10 cellular contexts compared by ENCODE assay signal in the genomic region with DNA sequence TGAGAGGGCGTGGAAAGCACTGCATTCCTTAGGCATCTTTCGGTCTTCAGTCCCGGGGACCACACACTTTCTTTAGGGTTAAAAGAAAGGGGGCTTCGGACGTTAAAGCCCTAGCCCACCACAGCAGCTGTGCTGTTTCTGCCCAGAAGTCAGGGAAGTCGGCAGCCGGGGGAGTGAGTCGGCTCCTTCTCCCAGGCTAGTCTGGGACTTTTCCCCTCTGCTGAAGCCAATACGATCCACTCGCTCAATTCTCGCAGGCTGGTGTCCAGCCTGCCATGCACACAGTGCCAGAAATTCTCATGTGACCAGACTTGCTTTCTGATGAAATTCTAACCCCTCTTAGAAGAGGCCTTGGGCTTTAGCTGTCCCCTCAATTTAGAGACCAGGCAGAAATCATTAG.
A peak's percentile ranks its signal among the peaks of the same experiment; 100 is the strongest.
DNase-seq lines count a peak whose midpoint lies in the region; ATAC-seq lines count a peak whose summit lies in the region.
"Had no signal": no experiment of that assay in that cellular context is flagged by ENCODE, and none has a peak within 500 bp of the region (broad histone marks: within the 10 kb centered on the region; RNA-seq: fewer than 3 reads in every experiment).

No MANE protein-coding gene starts in this region.

- no peak for ATAC-seq in activated T-cell treated with anti-CD3 and anti-CD28 coated beads, Interleukin-2, amount 50 U/mL, for 4 hours
- no peak for ATAC-seq in T-helper 17 cell
- ATAC-seq: activated CD8-positive, alpha-beta memory T cell treated with anti-CD3 and anti-CD28 coated beads, Interleukin-2, amount 10 ng/mL, durations not matched to agents 7 days and 5 days had no signal

- H3K27ac ChIP-seq in HUES48 (ENCODE audit: low read depth, low read length) (peak overlapping the region; percentile 48), caudate nucleus (ENCODE audit: low read depth, low read length) (peak overlapping the region; percentile 55), layer of hippocampus (ENCODE audit: low read depth, low read length) (peak overlapping the region; percentile 52), skeletal muscle tissue (ENCODE audit: low read depth, low read length) (peak overlapping the region; percentile 80)

- peak in 13 of 61 donors; percentile 8 to 42 (median 16) for DNase-seq in caudate nucleus (lab: John Stamatoyannopoulos, UW)
- no peak for DNase-seq in activated T-cell treated with anti-CD3 and anti-CD28 coated beads, Interleukin-2, amount 50 U/mL, for 4 hours
- DNase-seq in T-helper 17 cell, result no peak
- no peak for DNase-seq in OCI-M1 (lab: John Stamatoyannopoulos, UW)
- no peak for DNase-seq in DMS 273 treated with DMSO at 0.1 percent for 48 hours (lab: John Stamatoyannopoulos, UW)
- DNase-seq: activated CD8-positive, alpha-beta memory T cell treated with anti-CD3 and anti-CD28 coated beads, Interleukin-2, amount 10 ng/mL, durations not matched to agents 7 days and 5 days; DND-41 had no signal

- H3K27me3 ChIP-seq in HUES48 (ENCODE audit: control insufficient read depth, insufficient read depth, low read length) (no peaks in the 10 kb centered on the region), layer of hippocampus (ENCODE audit: control insufficient read depth, insufficient read depth, low read length) (no peaks in the 10 kb centered on the region), skeletal muscle tissue (ENCODE audit: control insufficient read depth in 3 of 3, insufficient read depth in 3 of 3, low read length in 3 of 3) (no peaks in the 10 kb centered on the region)

- H3K4me1 Mint-ChIP-seq in activated T-cell treated with anti-CD3 and anti-CD28 coated beads, Interleukin-2, amount 50 U/mL, for 4 hours (ENCODE audit: low read depth), result peaks cover 27% of the 10 kb centered on the region
- peaks cover 20% of the 10 kb centered on the region for H3K4me1 Mint-ChIP-seq in T-helper 17 cell

- H3K4me3 ChIP-seq in HUES48 (ENCODE audit: low read depth, low read length), result no peak overlapping the region
- peak overlapping the region; percentile 75 to 82 (median 79) for H3K4me3 ChIP-seq in skeletal muscle tissue (ENCODE audit: low read length in 3 of 3)

- H3K4me3 Mint-ChIP-seq in activated T-cell treated with anti-CD3 and anti-CD28 coated beads, Interleukin-2, amount 50 U/mL, for 4 hours, result no peak overlapping the region
- H3K4me3 Mint-ChIP-seq in T-helper 17 cell, result no peak overlapping the region
- H3K4me3 Mint-ChIP-seq: activated CD8-positive, alpha-beta memory T cell treated with anti-CD3 and anti-CD28 coated beads, Interleukin-2, amount 10 ng/mL, durations not matched to agents 7 days and 5 days had no signal

- H3K36me3 Mint-ChIP-seq in activated T-cell treated with anti-CD3 and anti-CD28 coated beads, Interleukin-2, amount 50 U/mL, for 4 hours (ENCODE audit: insufficient read depth), result no peaks in the 10 kb centered on the region
- H3K36me3 Mint-ChIP-seq in T-helper 17 cell (ENCODE audit: low read depth), result no peaks in the 10 kb centered on the region
- H3K36me3 Mint-ChIP-seq: activated CD8-positive, alpha-beta memory T cell treated with anti-CD3 and anti-CD28 coated beads, Interleukin-2, amount 10 ng/mL, durations not matched to agents 7 days and 5 days had no signal

- no peaks in the 10 kb centered on the region for H3K27me3 Mint-ChIP-seq in activated T-cell treated with anti-CD3 and anti-CD28 coated beads, Interleukin-2, amount 50 U/mL, for 4 hours (ENCODE audit: low read depth)
- no peaks in the 10 kb centered on the region for H3K27me3 Mint-ChIP-seq in T-helper 17 cell

- H3K9me3 Mint-ChIP-seq in activated T-cell treated with anti-CD3 and anti-CD28 coated beads, Interleukin-2, amount 50 U/mL, for 4 hours, result no peaks in the 10 kb centered on the region

- H3K27ac Mint-ChIP-seq in T-helper 17 cell, result no peak overlapping the region
- H3K27ac Mint-ChIP-seq: activated CD8-positive, alpha-beta memory T cell treated with anti-CD3 and anti-CD28 coated beads, Interleukin-2, amount 10 ng/mL, durations not matched to agents 7 days and 5 days had no signal

- no peaks in the 10 kb centered on the region for H3K9me3 ChIP-seq in HUES48 (ENCODE audit: control insufficient read depth, insufficient read depth, low read length)
- no peaks in the 10 kb centered on the region for H3K9me3 ChIP-seq in skeletal muscle tissue (ENCODE audit: control insufficient read depth in 3 of 3, low read length in 3 of 3)
- no peaks in the 10 kb centered on the region for H3K9me3 ChIP-seq in T-helper 17 cell (ENCODE audit: control insufficient read depth, low read length, poor library complexity, severe bottlenecking)

- H3K9ac ChIP-seq in HUES48 (ENCODE audit: low read depth, low read length), result no peak overlapping the region
- peak overlapping the region; percentile 80 to 93 (median 83) for H3K9ac ChIP-seq in skeletal muscle tissue (ENCODE audit: low read depth in 1 of 3, low read length in 3 of 3)

- H3K36me3 ChIP-seq in HUES48 (ENCODE audit: control insufficient read depth, insufficient read depth, low read length) (no peaks in the 10 kb centered on the region), skeletal muscle tissue (ENCODE audit: control insufficient read depth in 3 of 3, insufficient read depth in 3 of 3, low read length in 3 of 3) (no peaks in the 10 kb centered on the region)

- H3K4me1 ChIP-seq in HUES48 (ENCODE audit: control insufficient read depth, insufficient read depth, low read length), result peaks cover 61% of the 10 kb centered on the region
- peaks cover 53 to 74% (median 61%) of the 10 kb centered on the region in 3 donors for H3K4me1 ChIP-seq in skeletal muscle tissue (ENCODE audit: control insufficient read depth in 3 of 3, insufficient read depth in 3 of 3, low read length in 3 of 3)
